ENCODE assay signal across 13 cellular contexts in the genomic region with DNA sequence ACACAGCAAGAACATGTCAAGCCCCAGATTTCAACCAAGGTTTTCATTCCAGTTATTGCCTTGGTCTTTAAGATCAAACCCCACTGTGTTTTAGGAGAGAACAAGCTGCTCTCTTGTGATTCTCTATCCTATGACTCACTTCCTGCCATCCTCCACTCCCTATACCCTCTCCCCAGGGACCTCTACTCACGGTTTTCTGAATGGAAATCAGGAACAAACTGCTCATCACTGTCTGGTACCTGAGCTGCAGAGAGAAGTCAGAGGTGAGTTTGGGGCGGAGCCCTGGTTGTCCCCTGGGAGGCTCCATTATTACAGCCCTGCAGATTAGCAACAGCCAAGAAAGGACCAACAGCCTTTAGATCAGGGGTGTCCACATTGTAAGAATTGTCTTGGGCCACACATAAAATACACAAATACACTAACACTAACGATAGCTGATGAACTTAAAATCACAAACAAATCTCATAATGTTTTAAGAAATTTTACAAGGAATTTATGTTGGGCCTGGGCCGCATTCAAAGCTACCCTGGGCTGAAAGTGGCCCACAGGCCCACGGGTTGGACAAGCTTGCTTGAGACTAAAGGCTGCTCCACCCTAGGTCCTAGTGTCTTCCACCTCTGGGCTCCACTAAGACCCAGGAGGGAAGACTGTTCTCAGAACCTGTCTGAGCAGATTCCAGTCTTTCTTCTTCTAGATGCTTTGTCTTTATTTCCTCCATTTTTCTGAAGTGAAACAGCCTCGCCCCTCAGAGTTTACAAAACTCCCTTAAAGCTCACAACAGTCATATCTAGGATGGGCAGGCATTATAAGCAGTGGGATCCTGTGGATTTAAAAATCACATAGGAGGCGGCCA. TPM values are rescaled to one million over a fixed set of nuclear protein-coding genes. Genes with fewer than 3 reads are reported as not detected.
DNase-seq lines count a peak whose midpoint lies in the region; ATAC-seq and TF ChIP-seq lines count a peak whose summit lies in the region.
"Had no signal": no experiment of that assay in that cellular context is flagged by ENCODE, and none has a peak within 500 bp of the region (broad histone marks: within the 10 kb centered on the region; RNA-seq: fewer than 3 reads in every experiment).

No MANE protein-coding gene starts in this region.

- H3K27ac Mint-ChIP-seq in natural killer cell treated with Interleukin-12 subunit alpha and Interleukin-12 subunit beta and Interleukin-15 and Interleukin-18, amount 100 ng/mL, for 72 hours = no peak overlapping the region
- H3K27ac Mint-ChIP-seq in natural killer cell = no peak overlapping the region
- H3K27ac Mint-ChIP-seq: activated CD8-positive, alpha-beta T cell treated with anti-CD3 and anti-CD28 coated beads, Interleukin-2, amount 10 ng/mL, durations not matched to agents 7 days and 5 days; CD4-positive, CD25-positive, alpha-beta regulatory T cell; IgD-negative memory B cell had no signal

- no peak for ATAC-seq in natural killer cell treated with Interleukin-12 subunit alpha and Interleukin-12 subunit beta and Interleukin-15 and Interleukin-18, amount 100 ng/mL, for 72 hours
- ATAC-seq in natural killer cell (no peak), RWPE2 (ENCODE audit: low read depth) (peak; percentile 83), GM19324 (IDR thresholded peaks at IDR 0.05; ENCODE audit: low FRiP score, unreplicated experiment) (no peak)
- ATAC-seq: activated CD8-positive, alpha-beta T cell treated with anti-CD3 and anti-CD28 coated beads, Interleukin-2, amount 10 ng/mL, durations not matched to agents 7 days and 5 days had no signal

- peak overlapping the region; percentile 49 for H3K27ac ChIP-seq in RWPE2 (ENCODE audit: poor library complexity, severe bottlenecking)

- no peaks in the 10 kb centered on the region for H3K9me3 ChIP-seq in RWPE2 (ENCODE audit: severe bottlenecking)

- H3K4me1 Mint-ChIP-seq in natural killer cell treated with Interleukin-12 subunit alpha and Interleukin-12 subunit beta and Interleukin-15 and Interleukin-18, amount 100 ng/mL, for 72 hours (ENCODE audit: low read depth in 2 of 2) = no peaks in the 10 kb centered on the region
- H3K4me1 Mint-ChIP-seq in natural killer cell = no peaks in the 10 kb centered on the region
- H3K4me1 Mint-ChIP-seq: CD4-positive, CD25-positive, alpha-beta regulatory T cell; central memory CD8-positive, alpha-beta T cell had no signal

- TF ChIP-seq CTCF in natural killer cell (IDR thresholded peaks at IDR 0.05) = no peak
- TF ChIP-seq CTCF in RWPE2 (IDR thresholded peaks at IDR 0.05; ENCODE audit: poor library complexity, severe bottlenecking) = no peak

- no peak overlapping the region for H3K4me3 Mint-ChIP-seq in natural killer cell treated with Interleukin-12 subunit alpha and Interleukin-12 subunit beta and Interleukin-15 and Interleukin-18, amount 100 ng/mL, for 72 hours
- H3K4me3 Mint-ChIP-seq in natural killer cell = no peak overlapping the region
- H3K4me3 Mint-ChIP-seq: activated CD8-positive, alpha-beta T cell treated with anti-CD3 and anti-CD28 coated beads, Interleukin-2, amount 10 ng/mL, durations not matched to agents 7 days and 5 days; CD4-positive, CD25-positive, alpha-beta regulatory T cell; central memory CD8-positive, alpha-beta T cell; IgD-negative memory B cell had no signal

- H3K27me3 Mint-ChIP-seq in natural killer cell treated with Interleukin-12 subunit alpha and Interleukin-12 subunit beta and Interleukin-15 and Interleukin-18, amount 100 ng/mL, for 72 hours = no peaks in the 10 kb centered on the region
- H3K27me3 Mint-ChIP-seq in natural killer cell (ENCODE audit: low read depth in 2 of 2) = peaks cover 0 to 5% of the 10 kb centered on the region in 2 donors
- H3K27me3 Mint-ChIP-seq: CD4-positive, CD25-positive, alpha-beta regulatory T cell; central memory CD8-positive, alpha-beta T cell; IgD-negative memory B cell had no signal

- no peaks in the 10 kb centered on the region for H3K9me3 Mint-ChIP-seq in natural killer cell treated with Interleukin-12 subunit alpha and Interleukin-12 subunit beta and Interleukin-15 and Interleukin-18, amount 100 ng/mL, for 72 hours
- H3K9me3 Mint-ChIP-seq in natural killer cell = no peaks in the 10 kb centered on the region
- H3K9me3 Mint-ChIP-seq: CD4-positive, CD25-positive, alpha-beta regulatory T cell; central memory CD8-positive, alpha-beta T cell; IgD-negative memory B cell had no signal

- peaks cover 14% of the 10 kb centered on the region for H3K4me1 ChIP-seq in RWPE2 (ENCODE audit: insufficient read depth, poor library complexity, severe bottlenecking)

- H3K36me3 Mint-ChIP-seq in natural killer cell treated with Interleukin-12 subunit alpha and Interleukin-12 subunit beta and Interleukin-15 and Interleukin-18, amount 100 ng/mL, for 72 hours = no peaks in the 10 kb centered on the region
- no peaks in the 10 kb centered on the region for H3K36me3 Mint-ChIP-seq in natural killer cell
- H3K36me3 Mint-ChIP-seq: CD4-positive, CD25-positive, alpha-beta regulatory T cell; IgD-negative memory B cell had no signal

- intact Hi-C loops in natural killer cell (cut with micrococcal nuclease) = no loop called here

- H3K36me3 ChIP-seq in RWPE2 (ENCODE audit: low read depth) = peaks cover 14% of the 10 kb centered on the region

- DNase-seq in natural killer cell treated with Interleukin-12 subunit alpha and Interleukin-12 subunit beta and Interleukin-15 and Interleukin-18, amount 100 ng/mL, for 72 hours (ENCODE audit: low spot score) = peak; percentile 31
- DNase-seq in natural killer cell (no peak), RWPE2 (ENCODE audit: low spot score) (no peak), fibroblast of peridontal ligament (ENCODE audit: extremely low read depth) (peak; percentile 75), NCI-H446 treated with DMSO at 0.1 percent for 48 hours (lab: John Stamatoyannopoulos, UW) (no peak), mucosa of gallbladder (ENCODE audit: low spot score) (no peak), NOMO-1 (lab: John Stamatoyannopoulos, UW; ENCODE audit: unreplicated experiment in 2 of 2) (no peak)
- DNase-seq: activated CD8-positive, alpha-beta T cell treated with anti-CD3 and anti-CD28 coated beads, Interleukin-2, amount 10 ng/mL, durations not matched to agents 7 days and 5 days; CD4-positive, CD25-positive, alpha-beta regulatory T cell; stimulated activated CD8-positive, alpha-beta memory T cell treated with anti-CD3 and anti-CD28 coated beads, Interleukin-4, amount 100 ng/mL, for 48 hours had no signal

- H3K4me3 ChIP-seq in RWPE2 (ENCODE audit: severe bottlenecking) = no peak overlapping the region

- H3K27me3 ChIP-seq in RWPE2 (ENCODE audit: insufficient read depth, poor library complexity, severe bottlenecking) = no peaks in the 10 kb centered on the region

RNA-seq across cellular contexts. Expression of a gene that starts 9.7 kb away (rescaled TPM):
- 1 to 10 TPM; 1.4 to 2.1 TPM for total RNA-seq in natural killer cell treated with Interleukin-12 subunit alpha and Interleukin-12 subunit beta and Interleukin-15 and Interleukin-18, amount 100 ng/mL, for 72 hours
- total RNA-seq in natural killer cell (not detected), mucosa of gallbladder (47.6 TPM)
- total RNA-seq: CD4-positive, CD25-positive, alpha-beta regulatory T cell had no signal

RNA-seq across cellular contexts. Expression of a gene that starts 52.7 kb away (rescaled TPM):
- 10 to 100 TPM; 51.8 to 54.2 TPM for total RNA-seq in natural killer cell treated with Interleukin-12 subunit alpha and Interleukin-12 subunit beta and Interleukin-15 and Interleukin-18, amount 100 ng/mL, for 72 hours
- total RNA-seq in natural killer cell = 100 to 1,000 TPM in 2 of 3 donors, 10 to 100 TPM in 1; 88.3 to 106 (median 105) TPM
- 39.2 TPM for total RNA-seq in mucosa of gallbladder

Comparison
In these comparisons a context has a peak if more than half of its experiments do, and no peak if none do; other contexts are left out.
1. DNase-seq: peak in natural killer cell treated with Interleukin-12 subunit alpha and Interleukin-12 subunit beta and Interleukin-15 and Interleukin-18, amount 100 ng/mL, for 72 hours (single experiment) and fibroblast of peridontal ligament (single experiment); none in natural killer cell (single experiment), RWPE2 (single experiment), NCI-H446 treated with DMSO at 0.1 percent for 48 hours (single experiment), mucosa of gallbladder (single experiment) and NOMO-1 (0 of 2).
2. RNA of a gene that starts 9.7 kb away (total RNA-seq): 47.6 TPM in mucosa of gallbladder (single experiment); 1.4 to 2.1 TPM in natural killer cell treated with Interleukin-12 subunit alpha and Interleukin-12 subunit beta and Interleukin-15 and Interleukin-18, amount 100 ng/mL, for 72 hours and not detected in natural killer cell; every median in the first group is over 10 times any median in the second.